ENCODE assay signal across 10 cellular contexts in genomic region chr5:66498791-66499207, GRCh38.
DNase-seq lines count a peak whose midpoint lies in the region; ATAC-seq and TF ChIP-seq lines count a peak whose summit lies in the region.
"Had no signal": no experiment of that assay in that cellular context is flagged by ENCODE, and none has a peak within 500 bp of the region (broad histone marks: within the 10 kb centered on the region; RNA-seq: fewer than 3 reads in every experiment).

No MANE protein-coding gene starts in this region.

- H4K5ac ChIP-seq in mesendoderm (ENCODE audit: low read length), result no peak overlapping the region

- no peaks in the 10 kb centered on the region for H3K9me3 ChIP-seq in Loucy (ENCODE audit: insufficient read depth, low read depth, low read length)
- no peaks in the 10 kb centered on the region for H3K9me3 ChIP-seq in mammary epithelial cell (replicated peaks; ENCODE audit: insufficient read depth, low read length)

- H4K20me1 ChIP-seq in Loucy (ENCODE audit: insufficient read depth, low read length, poor library complexity, severe bottlenecking) (no peaks in the 10 kb centered on the region), mammary epithelial cell (ENCODE audit: insufficient read depth, low read length) (no peaks in the 10 kb centered on the region)

- H3K9ac ChIP-seq in Loucy (ENCODE audit: low read depth, low read length, poor library complexity, severe bottlenecking) (no peak overlapping the region), mammary epithelial cell (ENCODE audit: insufficient read depth, low read length) (no peak overlapping the region), mesendoderm (ENCODE audit: low read length) (no peak overlapping the region)

- TF ChIP-seq CTCF in GM10266 (IDR thresholded peaks at IDR 0.05; ENCODE audit: control insufficient read depth, insufficient read depth, low read depth, missing control alignments) (peak; percentile 27), Loucy (conservative IDR thresholded peaks at IDR 0.05; ENCODE audit: low read length) (0 out of 2 replicates have a peak, but pooled peaks have one; percentile 18), mammary epithelial cell (conservative IDR thresholded peaks at IDR 0.05 in 1 of 2, IDR thresholded peaks at IDR 0.05 in 1 of 2; ENCODE audit: extremely low read depth in 1 of 2, insufficient read depth in 1 of 2, low read depth in 1 of 2, low read length in 2 of 2) (peak; percentile 15 to 28)

- no peaks in the 10 kb centered on the region for H3K27me3 ChIP-seq in Loucy (ENCODE audit: insufficient read depth, low read length, poor library complexity, severe bottlenecking)
- H3K27me3 ChIP-seq in mammary epithelial cell (ENCODE audit: insufficient read depth, low read length), result peaks cover 2% of the 10 kb centered on the region
- H3K27me3 ChIP-seq in mesendoderm (ENCODE audit: insufficient read depth, low read length, poor library complexity), result no peaks in the 10 kb centered on the region

- H2BK120ac ChIP-seq in mesendoderm (ENCODE audit: low read depth, low read length), result no peak overlapping the region

- H3K4ac ChIP-seq in mesendoderm (ENCODE audit: low read depth, low read length), result no peak overlapping the region

- intact Hi-C loops in mammary epithelial cell (cut with micrococcal nuclease), result loop anchor here (2.0 kb wide), 1 partner anchor 192 kb away; no protein-coding TSS in a partner anchor
- intact Hi-C loops in sciatic nerve (cut with DNase I), result no loop called here

- no peaks in the 10 kb centered on the region for H3F3A ChIP-seq in Loucy (ENCODE audit: low read depth)

- H3K4me2 ChIP-seq in Loucy (ENCODE audit: low read depth, low read length, poor library complexity, severe bottlenecking) (no peak overlapping the region), mammary epithelial cell (ENCODE audit: insufficient read depth, low read depth, low read length) (no peak overlapping the region), mesendoderm (ENCODE audit: low read length) (no peak overlapping the region)

- H3K9me2 ChIP-seq in Loucy (replicated peaks; ENCODE audit: low read depth, low read length), result no peaks in the 10 kb centered on the region

- no peaks in the 10 kb centered on the region for H3K36me3 ChIP-seq in Loucy (ENCODE audit: insufficient read depth, low read length)
- no peaks in the 10 kb centered on the region for H3K36me3 ChIP-seq in mammary epithelial cell (ENCODE audit: insufficient read depth, low read length)
- no peaks in the 10 kb centered on the region for H3K36me3 ChIP-seq in mesendoderm (ENCODE audit: control insufficient read depth, insufficient read depth, low read length)

- H3K56ac ChIP-seq in mesendoderm (ENCODE audit: low read length), result no peak overlapping the region

- dilution Hi-C loops in mammary epithelial cell (cut with HindIII; ENCODE audit: low sequenced_read_pairs), result no loop called here

- H3K4me1 ChIP-seq in Loucy (ENCODE audit: insufficient read depth, low read length, poor library complexity, severe bottlenecking) (no peaks in the 10 kb centered on the region), mammary epithelial cell (ENCODE audit: insufficient read depth, low read length) (no peaks in the 10 kb centered on the region), mesendoderm (ENCODE audit: control insufficient read depth, low read depth, low read length) (no peaks in the 10 kb centered on the region)

- DNase-seq in GM10266 (ENCODE audit: extremely low spot score), result no peak
- DNase-seq in mammary epithelial cell, result peak; percentile 42
- peak; percentile 28 for DNase-seq in mesendoderm
- DNase-seq in NCI-H2029 (lab: John Stamatoyannopoulos, UW), result no peak
- DNase-seq in sciatic nerve (ENCODE audit: low spot score), result no peak
- DNase-seq in GOT3 (lab: John Stamatoyannopoulos, UW), result no peak
- DNase-seq: activated CD4-positive, alpha-beta T cell treated with anti-CD3 and anti-CD28 coated beads, Interleukin-2, amount 10 ng/mL, durations not matched to agents 24 days and 14 days had no signal

- H3K79me1 ChIP-seq in mesendoderm (ENCODE audit: low read length), result no peaks in the 10 kb centered on the region

- CTCF ChIA-PET in mammary epithelial cell (lab: Charles Lee; ENCODE audit: low non-redundant PET), result interaction anchor here (0.8 kb wide), 1 partner anchor 193 kb away, joined by 3 read pairs; no protein-coding TSS in a partner anchor

- H4K8ac ChIP-seq in mesendoderm (ENCODE audit: low read depth, low read length), result no peak overlapping the region

- no peak overlapping the region for H3K18ac ChIP-seq in mesendoderm (ENCODE audit: low read length)

- H2BK5ac ChIP-seq in mesendoderm (ENCODE audit: low read length), result no peak overlapping the region

- H2AFZ ChIP-seq in Loucy (ENCODE audit: low read length) (no peak overlapping the region), mammary epithelial cell (ENCODE audit: low read depth, low read length) (no peak overlapping the region)

- no TSS peak for BruUV-seq in mammary epithelial cell (replicated peaks; lab: Mats Ljungman, UMichigan)

- H2AK5ac ChIP-seq in mesendoderm (ENCODE audit: low read length), result no peak overlapping the region

- in situ Hi-C loops in mammary epithelial cell (cut with MboI; ENCODE audit: low sequenced_read_pairs in 2 of 2), result no loop called here

- H3K79me2 ChIP-seq in Loucy (ENCODE audit: insufficient read depth, low read length) (no peaks in the 10 kb centered on the region), mammary epithelial cell (ENCODE audit: insufficient read depth, low read length) (no peaks in the 10 kb centered on the region), mesendoderm (ENCODE audit: control insufficient read depth, insufficient read depth, low read length) (no peaks in the 10 kb centered on the region)

- no peak overlapping the region for H3K4me3 ChIP-seq in Loucy (ENCODE audit: low read length, poor library complexity, severe bottlenecking)
- H3K4me3 ChIP-seq in mammary epithelial cell (replicated peaks in 1 of 3; ENCODE audit: insufficient read depth in 1 of 3, low read depth in 2 of 3, low read length in 3 of 3), result no peak overlapping the region
- no peak overlapping the region for H3K4me3 ChIP-seq in mesendoderm (ENCODE audit: low read length)
- H3K4me3 ChIP-seq: lung had no signal

- H2BK15ac ChIP-seq in mesendoderm (replicated peaks; ENCODE audit: low read depth), result no peak overlapping the region

- WGBS in mammary epithelial cell (ENCODE audit: low coverage, missing lambda C conversion rate), result 63% methylated on average over 2 of the region's 4 CpGs
- no CpG with 5 or more reads among the region's 4 CpGs for WGBS in mesendoderm (ENCODE audit: extremely low coverage, insufficient coverage, low lambda C conversion rate)

- H3K23ac ChIP-seq in mesendoderm (ENCODE audit: low read length), result no peak overlapping the region

- H3K27ac ChIP-seq in mammary epithelial cell (ENCODE audit: insufficient read depth, low read depth, low read length), result no peak overlapping the region
- no peak overlapping the region for H3K27ac ChIP-seq in mesendoderm (ENCODE audit: low read depth, low read length)

- ATAC-seq in HG03139 (IDR thresholded peaks at IDR 0.05; ENCODE audit: unreplicated experiment) (no peak), sciatic nerve (no peak)

Comparison
In these comparisons a context has a peak if more than half of its experiments do, and no peak if none do; other contexts are left out.
1. DNase-seq: peak in mammary epithelial cell (single experiment) and mesendoderm (single experiment); none in GM10266 (single experiment), NCI-H2029 (single experiment), sciatic nerve (single experiment) and GOT3 (single experiment).
2. Peak in every context shown above with its lines, with median percentiles within 50 percentile points of each other: CTCF ChIP-seq.